Comparison of ENCODE assay signal across 8 cellular contexts in the genomic region with DNA sequence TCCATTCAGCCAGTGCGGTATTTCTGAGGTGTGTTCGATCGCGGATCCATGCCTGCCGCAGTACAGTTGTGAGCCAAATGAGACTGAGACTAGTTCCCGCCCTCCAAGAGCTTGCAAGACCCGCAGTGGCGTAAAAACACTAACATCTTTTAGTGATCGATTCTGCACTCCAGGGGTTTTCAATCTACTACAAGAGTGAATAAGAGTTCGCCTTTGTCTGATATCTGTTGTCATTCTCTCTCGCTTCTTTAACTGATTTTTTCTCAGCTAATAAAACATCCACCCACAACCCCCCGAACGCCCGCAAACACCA. TPM values are rescaled to one million over a fixed set of nuclear protein-coding genes. Genes with fewer than 3 reads are reported as not detected.
DNase-seq lines count a peak whose midpoint lies in the region; ATAC-seq, FAIRE-seq and TF ChIP-seq lines count a peak whose summit lies in the region.

No MANE protein-coding gene starts in this region.

- peaks cover 5% of the 10 kb centered on the region; the same call in 1 of the 2 replicates for H4K20me1 ChIP-seq in GM12878 (ENCODE audit: control insufficient read depth, insufficient read depth)

- H3K4me1 ChIP-seq in GM12878 (ENCODE audit: control insufficient read depth, insufficient read depth, low read length): peaks cover 27% of the 10 kb centered on the region
- peaks cover 7 to 22% (median 15%) of the 10 kb centered on the region in 4 donors for H3K4me1 ChIP-seq in liver (ENCODE audit: control insufficient read depth in 4 of 4, insufficient read depth in 4 of 4, low read length in 3 of 4)
- H3K4me1 ChIP-seq in transverse colon: peaks cover 23 to 59% (median 40%) of the 10 kb centered on the region in 4 donors

- H3K4me3 ChIP-seq in GM12878 (peak overlapping the region; percentile 95), liver (ENCODE audit: low read depth in 1 of 3, low read length in 3 of 3) (peak overlapping the region; percentile 85 to 89 (median 87)), transverse colon (peak overlapping the region; percentile 15 to 97 (median 74))

- BruUV-seq in GM12878 (replicated peaks; lab: Mats Ljungman, UMichigan): TSS peak; percentile 82

- H3K4me2 ChIP-seq in GM12878 (ENCODE audit: control insufficient read depth, insufficient read depth): peak overlapping the region; percentile 70; the same call in 1 of the 2 replicates

- WGBS in GM12878 (ENCODE audit: insufficient coverage, insufficient replicate concordance, low lambda C conversion rate, missing lambda C conversion rate): under 1% methylated on average over 14 of the region's 14 CpGs
- 2% methylated on average over 14 of the region's 14 CpGs for WGBS in liver
- 0 to 1% methylated on average over 11 to 14 of the region's 14 CpGs for whole genome bisulfite sequencing in transverse colon (ENCODE audit: low coverage in 1 of 2), 2 donors

- TF ChIP-seq POLR2A in GM12878 (IDR thresholded peaks at IDR 0.05; ENCODE audit: low read depth, low read length) (no peak), transverse colon (IDR thresholded peaks at IDR 0.05) (no peak)

- TF ChIP-seq CTCF in GM12878 (IDR thresholded peaks at IDR 0.05 in 2 of 3, conservative IDR thresholded peaks at IDR 0.05 in 1 of 3; ENCODE audit: control insufficient read depth in 2 of 3, extremely low read depth in 1 of 3, insufficient read depth in 1 of 3, low read depth in 3 of 3, low read length in 3 of 3) (no peak), liver (IDR thresholded peaks at IDR 0.05; ENCODE audit: low read depth, low read length, missing input control) (no peak), transverse colon (IDR thresholded peaks at IDR 0.05) (no peak)

- H3K36me3 ChIP-seq in GM12878 (ENCODE audit: control insufficient read depth in 2 of 2, insufficient read depth in 2 of 2, low read length in 1 of 2) (peaks cover 15 to 25% of the 10 kb centered on the region in 2 experiments), liver (ENCODE audit: control insufficient read depth in 4 of 4, insufficient read depth in 3 of 4, low read depth in 1 of 4, low read length in 3 of 4) (peaks cover 15 to 31% (median 26%) of the 10 kb centered on the region in 4 donors), transverse colon (peaks cover 0 to 33% (median 17%) of the 10 kb centered on the region in 4 donors)

- no peak for TF ChIP-seq EP300 in GM12878 (IDR thresholded peaks at IDR 0.05; ENCODE audit: borderline replicate concordance in 1 of 2, control insufficient read depth in 1 of 2, low read depth in 2 of 2, low read length in 2 of 2)
- no peak for TF ChIP-seq EP300 in transverse colon (IDR thresholded peaks at IDR 0.05; ENCODE audit: low read depth)

- FAIRE-seq in GM12878 (lab: Jason Lieb, UNC): no peak

- in situ Hi-C loops in GM12878 (cut with MboI) (no loop called here), transverse colon (cut with MboI; ENCODE audit: low pct_ligation_motif_present in 1 of 4, low pct_unique_long_range_greater_than_20kb in 1 of 4, low sequenced_read_pairs in 3 of 4) (no loop called here)

- H3K27ac ChIP-seq in GM12878 (ENCODE audit: control insufficient read depth, insufficient read depth) (peak overlapping the region; percentile 100), liver (ENCODE audit: low read depth in 1 of 2, low read length in 2 of 2) (peak overlapping the region; percentile 94 to 99), transverse colon (peak overlapping the region; percentile 85 to 98 (median 96))

- CTCF ChIA-PET in GM12878 (lab: Yijun Ruan, JAX): interaction anchor here (0.6 to 2.3 kb wide), 17 partner anchors 10 to 453 kb away, joined by 3 to 18 read pairs (median 5); no protein-coding TSS in a partner anchor

- H3K9me3 ChIP-seq in GM12878 (replicated peaks; ENCODE audit: control insufficient read depth, insufficient read depth, low read length): no peaks in the 10 kb centered on the region
- H3K9me3 ChIP-seq in liver (ENCODE audit: control insufficient read depth in 4 of 4, low read length in 3 of 4): no peaks in the 10 kb centered on the region
- no peaks in the 10 kb centered on the region for H3K9me3 ChIP-seq in transverse colon

- peak; percentile 8 for ATAC-seq in HG02678 (IDR thresholded peaks at IDR 0.05; ENCODE audit: unreplicated experiment)
- ATAC-seq in GM12878: peak; percentile 26
- no peak for ATAC-seq in GM21737 (IDR thresholded peaks at IDR 0.05; ENCODE audit: unreplicated experiment)

- H3K27me3 ChIP-seq in GM12878 (replicated peaks in 1 of 2; ENCODE audit: control insufficient read depth in 2 of 2, insufficient read depth in 2 of 2, low read length in 1 of 2) (no peaks in the 10 kb centered on the region), liver (ENCODE audit: control insufficient read depth in 4 of 4, insufficient read depth in 4 of 4, low read length in 3 of 4) (no peaks in the 10 kb centered on the region), transverse colon (no peaks in the 10 kb centered on the region)

- TF ChIP-seq RAD21 in GM12878 (IDR thresholded peaks at IDR 0.05; ENCODE audit: insufficient read depth, low read depth, low read length) (no peak), liver (IDR thresholded peaks at IDR 0.05) (no peak)

- RAD21 ChIA-PET in GM12878 (lab: Charles Lee; ENCODE audit: unreplicated experiment): interaction anchor here (0.7 to 3.0 kb wide), 11 partner anchors 10 to 441 kb away, joined by 3 to 18 read pairs (median 4); no protein-coding TSS in a partner anchor

- DNase-seq in DMS53 (lab: John Stamatoyannopoulos, UW): peak; percentile 84
- no peak for DNase-seq in GM12878 (ENCODE audit: low read depth, low spot score)
- no peak for DNase-seq in transverse colon
- DNase-seq in NCI-H2196 (lab: John Stamatoyannopoulos, UW; ENCODE audit: unreplicated experiment): no peak
- DNase-seq in MV-4-11 (lab: John Stamatoyannopoulos, UW): no peak

- peak overlapping the region; percentile 80 for H2AFZ ChIP-seq in GM12878 (ENCODE audit: control insufficient read depth, low read depth, low read length)

- peak overlapping the region; percentile 97 for H3K9ac ChIP-seq in GM12878 (ENCODE audit: control insufficient read depth, insufficient read depth, low read length)
- peak overlapping the region; percentile 96 to 99 for H3K9ac ChIP-seq in liver (ENCODE audit: low read depth in 1 of 2, low read length in 2 of 2)

- POLR2A ChIA-PET in GM12878 (lab: Charles Lee): interaction anchor here (0.5 to 1.6 kb wide), 16 partner anchors 9 to 1758 kb away, joined by 3 to 10 read pairs (median 6); a partner anchor contains a TSS

- H3K79me2 ChIP-seq in GM12878 (ENCODE audit: control insufficient read depth, insufficient read depth, low read length): peaks cover 39% of the 10 kb centered on the region

- SMC1A ChIA-PET in GM12878 (lab: Charles Lee; ENCODE audit: uncharacterized antibody, unreplicated experiment): interaction anchor here (0.6 to 3.0 kb wide), 5 partner anchors 9 to 46 kb away, joined by 3 to 13 read pairs (median 6); no protein-coding TSS in a partner anchor

- intact Hi-C loops in GM12878 (cut with micrococcal nuclease; ENCODE audit: unreplicated experiment): no loop called here
- intact Hi-C loops in transverse colon (cut with DNase I; ENCODE audit: low total_unique reads): no loop called here

RNA-seq across cellular contexts. Expression of a gene that starts 0.5 kb away (rescaled TPM):
- 258 and 286 TPM in 2 replicates for total RNA-seq in GM12878 (2013; cell fraction: nucleolus; rRNA removed)
- total RNA-seq in GM12878 (2014; rRNA removed): 3,345 and 3,660 TPM in 2 replicates
- total RNA-seq in GM12878 (2014; rRNA removed; fragmentation: Illumina TruSeq; extraction: Trizol): 4,424 and 4,557 TPM in 2 replicates
- total RNA-seq in GM12878 (2021): 2,884 and 2,984 TPM in 2 replicates
- polyA plus RNA-seq in GM12878 (2011; ENCODE audit: low read depth): 2,420 TPM
- 2,325 and 2,496 TPM in 2 replicates for polyA plus RNA-seq in GM12878 (2011; rRNA removed)
- polyA plus RNA-seq in GM12878 (2011; cell fraction: cytosol; rRNA removed): 3,209 and 3,744 TPM in 2 replicates
- polyA plus RNA-seq in GM12878 (2011; cell fraction: nucleus; rRNA removed): 1,169 and 1,252 TPM in 2 replicates
- 3,096 and 4,247 TPM in 2 replicates for polyA plus RNA-seq in GM12878 (2012)
- 2,387 and 5,536 TPM in 2 replicates for polyA plus RNA-seq in GM12878 (2014; fragmentation: Illumina TruSeq; extraction: Trizol)
- 1,000 to 10,000 TPM; 4,826 to 5,082 TPM for polyA plus RNA-seq in GM12878 (2014; fragmentation: Nextera tagmentation; extraction: Ambion mirVana)
- 4,304 and 4,328 TPM in 2 replicates for polyA plus RNA-seq in GM12878 (2014; rRNA removed)
- 1,000 to 10,000 TPM; 1,862 to 1,965 TPM for polyA plus RNA-seq in GM12878 (2016; fragmentation: Nextera tagmentation; extraction: Ambion mirVana)
- 917 and 1,360 TPM in 2 replicates for polyA minus RNA-seq in GM12878 (2011; rRNA and poly(A)+ RNA removed)
- polyA minus RNA-seq in GM12878 (2011; cell fraction: cytosol; rRNA and poly(A)+ RNA removed): 437 and 484 TPM in 2 replicates
- 126 and 168 TPM in 2 replicates for polyA minus RNA-seq in GM12878 (2011; cell fraction: nucleus; rRNA and poly(A)+ RNA removed)
- 100 to 1,000 TPM; 658 to 840 TPM for total RNA-seq in liver
- polyA plus RNA-seq in liver: 100 to 1,000 TPM; 475 to 999 TPM
- 1,000 to 10,000 TPM; 1,146 to 2,715 (median 2,002) TPM for total RNA-seq in transverse colon

RNA-seq across cellular contexts. Expression of a gene that starts 2.2 kb away (rescaled TPM):
- total RNA-seq in GM12878 (2013; cell fraction: nucleolus; rRNA removed): 33.2 and 35.6 TPM in 2 replicates
- total RNA-seq in GM12878 (2014; rRNA removed) (6.2 and 8.7 TPM in 2 replicates), GM12878 (2014; rRNA removed; fragmentation: Illumina TruSeq; extraction: Trizol) (2.3 and 4.3 TPM in 2 replicates), GM12878 (2021) (10.1 and 15.6 TPM in 2 replicates), liver (1 to 10 TPM in 1 of 2 donors, under 1 TPM in 1; 0.05 to 1.3 TPM), transverse colon (10 to 100 TPM; 10.1 to 21.7 (median 11.6) TPM)
- polyA plus RNA-seq in GM12878 (2011; ENCODE audit: low read depth): 9.6 TPM
- polyA plus RNA-seq in GM12878 (2011; rRNA removed) (3.6 and 8.0 TPM in 2 replicates), GM12878 (2014; fragmentation: Illumina TruSeq; extraction: Trizol) (3.8 and 6.3 TPM in 2 replicates), GM12878 (2014; fragmentation: Nextera tagmentation; extraction: Ambion mirVana) (under 1 TPM; 0.06 to 0.18 TPM), GM12878 (2014; rRNA removed) (12.6 and 14.1 TPM in 2 replicates), GM12878 (2016; fragmentation: Nextera tagmentation; extraction: Ambion mirVana) (1 to 10 TPM; 4.7 to 6.5 TPM), liver (under 1 TPM; 0.22 to 0.31 TPM)
- 6.3 and 7.0 TPM in 2 replicates for polyA plus RNA-seq in GM12878 (2011; cell fraction: cytosol; rRNA removed)
- 38.2 and 38.3 TPM in 2 replicates for polyA plus RNA-seq in GM12878 (2011; cell fraction: nucleus; rRNA removed)
- 4.2 and 4.6 TPM in 2 replicates for polyA plus RNA-seq in GM12878 (2012)
- polyA minus RNA-seq in GM12878 (2011; rRNA and poly(A)+ RNA removed): 33.6 TPM in 2 replicates
- 4.1 and 4.9 TPM in 2 replicates for polyA minus RNA-seq in GM12878 (2011; cell fraction: cytosol; rRNA and poly(A)+ RNA removed)
- polyA minus RNA-seq in GM12878 (2011; cell fraction: nucleus; rRNA and poly(A)+ RNA removed): 19.9 and 28.1 TPM in 2 replicates

RNA-seq across cellular contexts. Expression of a gene that starts 26.1 kb away (rescaled TPM):
- not detected in 2 replicates for total RNA-seq in GM12878 (2013; cell fraction: nucleolus; rRNA removed)
- not detected in 2 replicates for total RNA-seq in GM12878 (2014; rRNA removed)
- total RNA-seq in GM12878 (2014; rRNA removed; fragmentation: Illumina TruSeq; extraction: Trizol): 0.04 TPM in 1 of 2 replicates, not detected in the other
- not detected in 2 replicates for total RNA-seq in GM12878 (2021)
- polyA plus RNA-seq in GM12878 (2011; ENCODE audit: low read depth): not detected
- not detected in 2 replicates for polyA plus RNA-seq in GM12878 (2011; rRNA removed)
- not detected in 2 replicates for polyA plus RNA-seq in GM12878 (2011; cell fraction: cytosol; rRNA removed)
- not detected in 2 replicates for polyA plus RNA-seq in GM12878 (2011; cell fraction: nucleus; rRNA removed)
- 0.04 TPM in 1 of 2 replicates, not detected in the other for polyA plus RNA-seq in GM12878 (2012)
- not detected in 2 replicates for polyA plus RNA-seq in GM12878 (2014; fragmentation: Illumina TruSeq; extraction: Trizol)
- polyA plus RNA-seq in GM12878 (2014; fragmentation: Nextera tagmentation; extraction: Ambion mirVana): not detected
- not detected in 2 replicates for polyA plus RNA-seq in GM12878 (2014; rRNA removed)
- polyA plus RNA-seq in GM12878 (2016; fragmentation: Nextera tagmentation; extraction: Ambion mirVana): not detected
- not detected in 2 replicates for polyA minus RNA-seq in GM12878 (2011; rRNA and poly(A)+ RNA removed)
- not detected in 2 replicates for polyA minus RNA-seq in GM12878 (2011; cell fraction: cytosol; rRNA and poly(A)+ RNA removed)
- polyA minus RNA-seq in GM12878 (2011; cell fraction: nucleus; rRNA and poly(A)+ RNA removed): not detected in 2 replicates
- total RNA-seq in liver: not detected
- polyA plus RNA-seq in liver: not detected
- not detected for total RNA-seq in transverse colon

RNA-seq across cellular contexts. Expression of a gene that starts 33.7 kb away (rescaled TPM):
- total RNA-seq in GM12878 (2013; cell fraction: nucleolus; rRNA removed): not detected in 2 replicates
- total RNA-seq in GM12878 (2014; rRNA removed): not detected in 2 replicates
- not detected in 2 replicates for total RNA-seq in GM12878 (2014; rRNA removed; fragmentation: Illumina TruSeq; extraction: Trizol)
- not detected in 2 replicates for total RNA-seq in GM12878 (2021)
- polyA plus RNA-seq in GM12878 (2011; ENCODE audit: low read depth): not detected
- not detected in 2 replicates for polyA plus RNA-seq in GM12878 (2011; rRNA removed)
- not detected in 2 replicates for polyA plus RNA-seq in GM12878 (2011; cell fraction: cytosol; rRNA removed)
- polyA plus RNA-seq in GM12878 (2011; cell fraction: nucleus; rRNA removed): 0.29 TPM in 1 of 2 replicates, not detected in the other
- 0.04 TPM in 1 of 2 replicates, not detected in the other for polyA plus RNA-seq in GM12878 (2012)
- not detected in 2 replicates for polyA plus RNA-seq in GM12878 (2014; fragmentation: Illumina TruSeq; extraction: Trizol)
- not detected for polyA plus RNA-seq in GM12878 (2014; fragmentation: Nextera tagmentation; extraction: Ambion mirVana)
- polyA plus RNA-seq in GM12878 (2014; rRNA removed): not detected in 2 replicates
- not detected for polyA plus RNA-seq in GM12878 (2016; fragmentation: Nextera tagmentation; extraction: Ambion mirVana)
- not detected in 2 replicates for polyA minus RNA-seq in GM12878 (2011; rRNA and poly(A)+ RNA removed)
- polyA minus RNA-seq in GM12878 (2011; cell fraction: cytosol; rRNA and poly(A)+ RNA removed): not detected in 2 replicates
- polyA minus RNA-seq in GM12878 (2011; cell fraction: nucleus; rRNA and poly(A)+ RNA removed): not detected in 2 replicates
- total RNA-seq in liver: not detected
- polyA plus RNA-seq in liver: not detected
- not detected for total RNA-seq in transverse colon

RNA-seq across cellular contexts. Expression of a gene that starts 48.2 kb away (rescaled TPM):
- 1.2 and 1.8 TPM in 2 replicates for total RNA-seq in GM12878 (2013; cell fraction: nucleolus; rRNA removed)
- total RNA-seq in GM12878 (2014; rRNA removed) (not detected in 2 replicates), GM12878 (2014; rRNA removed; fragmentation: Illumina TruSeq; extraction: Trizol) (not detected in 2 replicates), GM12878 (2021) (not detected in 2 replicates), liver (under 1 TPM; 0.42 to 0.84 TPM), transverse colon (10 to 100 TPM in 1 of 4 donors, 1 to 10 TPM in 3; 1.6 to 26.2 (median 4.3) TPM)
- not detected for polyA plus RNA-seq in GM12878 (2011; ENCODE audit: low read depth)
- polyA plus RNA-seq in GM12878 (2011; rRNA removed) (0.16 and 0.22 TPM in 2 replicates), GM12878 (2014; fragmentation: Illumina TruSeq; extraction: Trizol) (0.03 TPM in 1 of 2 replicates, not detected in the other), GM12878 (2014; fragmentation: Nextera tagmentation; extraction: Ambion mirVana) (not detected), GM12878 (2014; rRNA removed) (not detected in 2 replicates), GM12878 (2016; fragmentation: Nextera tagmentation; extraction: Ambion mirVana) (under 1 TPM in 1 of 2 experiments, not detected in 1; 0.30 TPM), liver (under 1 TPM; 0.14 to 0.17 TPM)
- polyA plus RNA-seq in GM12878 (2011; cell fraction: cytosol; rRNA removed): 0.04 and 0.23 TPM in 2 replicates
- polyA plus RNA-seq in GM12878 (2011; cell fraction: nucleus; rRNA removed): 0.45 and 0.63 TPM in 2 replicates
- polyA plus RNA-seq in GM12878 (2012): 0.22 and 0.28 TPM in 2 replicates
- not detected in 2 replicates for polyA minus RNA-seq in GM12878 (2011; rRNA and poly(A)+ RNA removed)
- polyA minus RNA-seq in GM12878 (2011; cell fraction: cytosol; rRNA and poly(A)+ RNA removed): not detected in 2 replicates
- not detected in 2 replicates for polyA minus RNA-seq in GM12878 (2011; cell fraction: nucleus; rRNA and poly(A)+ RNA removed)
